In genomic region chr3:21901504-21901903, GRCh38 we compare ENCODE assay signal across 1 cellular context.
TF ChIP-seq lines count a peak whose summit lies in the region.

No MANE protein-coding gene starts in this region.

TF ChIP-seq in HepG2, 621 proteins besides CTCF, POLR2A, EP300 and RAD21 (continued from another document):
- TF ChIP-seq ZNF318 (CRISPR knock-in tag; IDR thresholded peaks at IDR 0.05): no peak
- TF ChIP-seq NRL (CRISPR knock-in tag; IDR thresholded peaks at IDR 0.05; ENCODE audit: borderline replicate concordance): no peak
- TF ChIP-seq SNAPC2 (CRISPR knock-in tag; IDR thresholded peaks at IDR 0.05): no peak
- TF ChIP-seq HDAC6 (IDR thresholded peaks at IDR 0.05; ENCODE audit: low read depth, low read length): no peak
- TF ChIP-seq BRF2 (CRISPR knock-in tag; IDR thresholded peaks at IDR 0.05): no peak
- TF ChIP-seq CC2D1A (CRISPR knock-in tag; IDR thresholded peaks at IDR 0.05): no peak
- no peak for TF ChIP-seq ZNF616 (CRISPR knock-in tag; IDR thresholded peaks at IDR 0.05; ENCODE audit: low read depth)
- no peak for TF ChIP-seq REL (CRISPR knock-in tag; conservative IDR thresholded peaks at IDR 0.05)
- no peak for TF ChIP-seq ZSCAN9 (CRISPR knock-in tag; IDR thresholded peaks at IDR 0.05; ENCODE audit: borderline replicate concordance)
